Comparison of ENCODE assay signal across 1 cellular context in genomic region chr15:40222146-40222545, GRCh38.
A peak's percentile ranks its signal among the peaks of the same experiment; 100 is the strongest.
TF ChIP-seq lines count a peak whose summit lies in the region.

No MANE protein-coding gene starts in this region.

TF ChIP-seq in HepG2, 621 proteins besides CTCF, POLR2A, EP300 and RAD21:
- TF ChIP-seq ZNF143 (CRISPR knock-in tag; IDR thresholded peaks at IDR 0.05) (no peak), CEBPB (IDR thresholded peaks at IDR 0.05; ENCODE audit: borderline replicate concordance, low read depth, low read length) (peak; percentile 72)
